In genomic region chr15:75723171-75723846, GRCh38 we compare ENCODE assay signal across 12 cellular contexts. TPM values are rescaled to one million over a fixed set of nuclear protein-coding genes. Genes with fewer than 3 reads are reported as not detected.
A peak's percentile ranks its signal among the peaks of the same experiment; 100 is the strongest.
DNase-seq lines count a peak whose midpoint lies in the region; ATAC-seq and TF ChIP-seq lines count a peak whose summit lies in the region.
"Had no signal": no experiment of that assay in that cellular context is flagged by ENCODE, and none has a peak within 500 bp of the region (broad histone marks: within the 10 kb centered on the region; RNA-seq: fewer than 3 reads in every experiment).

No MANE protein-coding gene starts in this region.

- H3K9me3 Mint-ChIP-seq in CD8-positive, alpha-beta T cell: no peaks in the 10 kb centered on the region

- H3K9me2 ChIP-seq in Karpas-422 (replicated peaks; ENCODE audit: insufficient read depth, low read length): no peaks in the 10 kb centered on the region

- no peaks in the 10 kb centered on the region for H3K27me3 ChIP-seq in right cardiac atrium (ENCODE audit: control insufficient read depth, insufficient read depth)
- H3K27me3 ChIP-seq in skeletal muscle satellite cell (ENCODE audit: control insufficient read depth, insufficient read depth, low read length): no peaks in the 10 kb centered on the region
- 0 out of 2 replicates have a peak, but pooled peaks cover 2% of the 10 kb centered on the region for H3K27me3 ChIP-seq in Karpas-422 (ENCODE audit: low read length)
- H3K27me3 ChIP-seq in CD8-positive, alpha-beta T cell (ENCODE audit: insufficient read depth, low read length): no peaks in the 10 kb centered on the region
- H3K27me3 ChIP-seq: ovary had no signal

- ATAC-seq in right cardiac atrium: peak; percentile 1 to 12
- ATAC-seq in CD8-positive, alpha-beta T cell: no peak

- H3K36me3 ChIP-seq in HEK293 (ENCODE audit: control insufficient read depth in 2 of 2, insufficient read depth in 1 of 2, low read length in 2 of 2) (no peaks in the 10 kb centered on the region), skeletal muscle satellite cell (ENCODE audit: insufficient read depth, low read length) (no peaks in the 10 kb centered on the region), Karpas-422 (ENCODE audit: insufficient read depth, low read length) (no peaks in the 10 kb centered on the region)
- H3K36me3 ChIP-seq in CD8-positive, alpha-beta T cell (ENCODE audit: insufficient read depth, low read length): no peaks in the 10 kb centered on the region
- H3K36me3 ChIP-seq: ovary had no signal

- no peak overlapping the region for H2AFZ ChIP-seq in Karpas-422 (ENCODE audit: low read length)

- H3K4me3 ChIP-seq in HEK293 (ENCODE audit: low read depth, low read length) (no peak overlapping the region), right cardiac atrium (ENCODE audit: low read length) (no peak overlapping the region), skeletal muscle satellite cell (ENCODE audit: low read length) (no peak overlapping the region), Karpas-422 (ENCODE audit: low read length) (no peak overlapping the region)
- H3K4me3 ChIP-seq in CD8-positive, alpha-beta T cell (ENCODE audit: low read depth, low read length): no peak overlapping the region
- H3K4me3 ChIP-seq: ovary had no signal

- no peak for TF ChIP-seq CTCF in HEK293 (tag by site-specific recombination; IDR thresholded peaks at IDR 0.05)
- no peak for TF ChIP-seq CTCF in RWPE1 (conservative IDR thresholded peaks at IDR 0.05; ENCODE audit: low read depth)
- no peak for TF ChIP-seq CTCF in CD8-positive, alpha-beta T cell (IDR thresholded peaks at IDR 0.05)

- H3K4me1 ChIP-seq in HEK293 (ENCODE audit: control insufficient read depth, insufficient read depth, low read length) (no peaks in the 10 kb centered on the region; the same call in 1 of the 2 replicates), right cardiac atrium (ENCODE audit: control insufficient read depth, insufficient read depth, low read length) (peaks cover 8% of the 10 kb centered on the region), skeletal muscle satellite cell (ENCODE audit: control insufficient read depth, insufficient read depth, low read length) (peaks cover 19% of the 10 kb centered on the region), Karpas-422 (ENCODE audit: low read length) (no peaks in the 10 kb centered on the region; the same call in 1 of the 2 replicates)
- no peaks in the 10 kb centered on the region for H3K4me1 ChIP-seq in CD8-positive, alpha-beta T cell (ENCODE audit: insufficient read depth, low read length)

- H3K79me2 ChIP-seq in Karpas-422 (ENCODE audit: low read length): no peaks in the 10 kb centered on the region

- no peak overlapping the region for H3K27ac Mint-ChIP-seq in CD8-positive, alpha-beta T cell
- H3K27ac Mint-ChIP-seq: activated CD8-positive, alpha-beta memory T cell treated with anti-CD3 and anti-CD28 coated beads, Interleukin-2, amount 10 ng/mL, durations not matched to agents 7 days and 5 days had no signal

- no peaks in the 10 kb centered on the region for H4K20me1 ChIP-seq in Karpas-422 (ENCODE audit: insufficient read depth, low read depth, low read length)

- CTCF ChIA-PET in HEK293 (lab: Yijun Ruan, JAX): interaction anchor here (0.6 to 1.5 kb wide), 8 partner anchors 9 to 720 kb away, joined by 3 to 8 read pairs (median 4); partner anchors contain the start of gene CSPG4
- CTCF ChIA-PET in RWPE1 (lab: Yijun Ruan, JAX): interaction anchor here (0.7 to 1.7 kb wide), 3 partner anchors 10 to 144 kb away, joined by 3 to 13 read pairs (median 5); partner anchors contain the start of gene PTPN9
- CTCF ChIA-PET in CD8-positive, alpha-beta T cell (lab: Charles Lee): interaction anchor here (3.7 kb wide), 1 partner anchor 78 kb away, joined by 31 read pairs; no protein-coding TSS in a partner anchor

- H3K4me2 ChIP-seq in skeletal muscle satellite cell (ENCODE audit: low read length) (peak overlapping the region; percentile 9), Karpas-422 (ENCODE audit: low read depth, low read length, poor library complexity, severe bottlenecking) (no peak overlapping the region)

- H3K9me3 ChIP-seq in HEK293 (ENCODE audit: control insufficient read depth, insufficient read depth, low read depth, low read length): no peaks in the 10 kb centered on the region
- no peaks in the 10 kb centered on the region for H3K9me3 ChIP-seq in right cardiac atrium (ENCODE audit: control insufficient read depth, low read length)
- no peaks in the 10 kb centered on the region for H3K9me3 ChIP-seq in skeletal muscle satellite cell (replicated peaks; ENCODE audit: low read length)
- H3K9me3 ChIP-seq in Karpas-422 (ENCODE audit: low read length): no peaks in the 10 kb centered on the region
- no peaks in the 10 kb centered on the region for H3K9me3 ChIP-seq in CD8-positive, alpha-beta T cell (ENCODE audit: low read length)
- H3K9me3 ChIP-seq: ovary had no signal

- H3K9ac ChIP-seq in skeletal muscle satellite cell (ENCODE audit: low read depth, low read length): no peak overlapping the region
- H3K9ac ChIP-seq in Karpas-422 (ENCODE audit: low read length): no peak overlapping the region

- H3K27ac ChIP-seq in HEK293 (ENCODE audit: extremely low read depth, low read depth, low read length) (no peak overlapping the region), RWPE1 (peak overlapping the region; percentile 85), right cardiac atrium (ENCODE audit: low read length) (peak overlapping the region; percentile 46), Karpas-422 (ENCODE audit: low read length) (no peak overlapping the region)
- no peak overlapping the region for H3K27ac ChIP-seq in CD8-positive, alpha-beta T cell (ENCODE audit: low read depth, low read length)
- H3K27ac ChIP-seq: ovary had no signal

- H3K4me3 Mint-ChIP-seq in CD8-positive, alpha-beta T cell: no peak overlapping the region
- H3K4me3 Mint-ChIP-seq: activated CD8-positive, alpha-beta memory T cell treated with anti-CD3 and anti-CD28 coated beads, Interleukin-2, amount 10 ng/mL, durations not matched to agents 7 days and 5 days had no signal

- WGBS in right cardiac atrium: 71% methylated on average over 8 of the region's 8 CpGs

- POLR2A ChIA-PET in HEK293 (lab: Yijun Ruan, JAX): interaction anchor here (0.6 to 1.8 kb wide), 10 partner anchors 9 to 355 kb away, joined by 3 to 9 read pairs (median 4); partner anchors contain the start of gene SIN3A
- POLR2A ChIA-PET in RWPE1 (lab: Yijun Ruan, JAX; ENCODE audit: low non-redundant PET): interaction anchor here (0.6 to 1.2 kb wide), 5 partner anchors 49 to 1069 kb away, joined by 3 to 11 read pairs (median 4); no protein-coding TSS in a partner anchor
- POLR2A ChIA-PET in CD8-positive, alpha-beta T cell (lab: Charles Lee): interaction anchor here (0.6 kb wide), 1 partner anchor 1764 kb away, joined by 4 read pairs; no protein-coding TSS in a partner anchor

- H3K36me3 Mint-ChIP-seq in CD8-positive, alpha-beta T cell: no peaks in the 10 kb centered on the region
- H3K36me3 Mint-ChIP-seq: activated CD8-positive, alpha-beta memory T cell treated with anti-CD3 and anti-CD28 coated beads, Interleukin-2, amount 10 ng/mL, durations not matched to agents 7 days and 5 days had no signal

- intact Hi-C loops in right cardiac atrium (cut with DNase I): no loop called here
- intact Hi-C loops in CD8-positive, alpha-beta T cell (cut with DNase I, micrococcal nuclease): no loop called here

- H3K27me3 Mint-ChIP-seq in CD8-positive, alpha-beta T cell (ENCODE audit: low read depth): peaks cover 16% of the 10 kb centered on the region

- DNase-seq in RWPE1 (ENCODE audit: low spot score) (peak; percentile 72), right cardiac atrium (peak in 2 of 3 donors; percentile 35 to 63), SK-N-DZ (ENCODE audit: low spot score) (no peak), Karpas-422 (no peak), middle frontal gyrus (ENCODE audit: extremely low spot score, low spot score) (no peak)
- no peak for DNase-seq in CD8-positive, alpha-beta T cell
- DNase-seq: GF-D8, SIG-M5 had no signal

- no peaks in the 10 kb centered on the region for H3K4me1 Mint-ChIP-seq in CD8-positive, alpha-beta T cell (ENCODE audit: low read depth)

TF ChIP-seq in HEK293, 187 proteins besides CTCF, POLR2A, EP300 and RAD21 (continues in another document):
- 0 out of 2 replicates have a peak, but pooled peaks have one; percentile 17 for TF ChIP-seq ZFHX2 (tag by site-specific recombination; conservative IDR thresholded peaks at IDR 0.05)
- TF ChIP-seq KLF17 (tag by site-specific recombination; IDR thresholded peaks at IDR 0.05): peak; percentile 63; the same call in 1 of the 2 replicates
- 0 out of 2 replicates have a peak, but pooled peaks have one; percentile 33 for TF ChIP-seq ZIC2 (tag by site-specific recombination; IDR thresholded peaks at IDR 0.05)
- 0 out of 2 replicates have a peak, but pooled peaks have one; percentile 22 for TF ChIP-seq SP2 (tag by site-specific recombination; IDR thresholded peaks at IDR 0.05)
- no peak for TF ChIP-seq GLI4 (tag by site-specific recombination; IDR thresholded peaks at IDR 0.05)
- TF ChIP-seq GLIS1 (tag by site-specific recombination; IDR thresholded peaks at IDR 0.05): peak; percentile 94
- peak; percentile 71 for TF ChIP-seq GLIS2 (tag by site-specific recombination; IDR thresholded peaks at IDR 0.05)
- peak; percentile 73 for TF ChIP-seq KLF1 (tag by site-specific recombination; IDR thresholded peaks at IDR 0.05)
- TF ChIP-seq ZNF121 (tag by site-specific recombination; IDR thresholded peaks at IDR 0.05): no peak

RNA-seq across cellular contexts. Expression of gene CSPG4, which starts 10.7 kb away (rescaled TPM):
- 10 to 100 TPM; 10.1 to 48.9 (median 16.2) TPM for total RNA-seq in right cardiac atrium
- 11.5 TPM for polyA plus RNA-seq in right cardiac atrium
- total RNA-seq in skeletal muscle satellite cell (2012; rRNA removed): 7.6 and 13.1 TPM in 2 replicates
- 2.3 and 2.6 TPM in 2 replicates for polyA plus RNA-seq in SK-N-DZ (2014; cell fraction: cytosol; rRNA removed)
- polyA plus RNA-seq in SK-N-DZ (2014; cell fraction: nucleus; rRNA removed): 1.7 and 2.3 TPM in 2 replicates
- 0.11 TPM in 1 of 2 replicates, not detected in the other for total RNA-seq in Karpas-422 (2014; rRNA removed; shearing (Covaris generic); ENCODE audit: low replicate concordance)
- total RNA-seq in CD8-positive, alpha-beta T cell: not detected

Comparison
In these comparisons a context has a peak if more than half of its experiments do, and no peak if none do; other contexts are left out.
1. H3K27ac ChIP-seq: peak in RWPE1 (single experiment) and right cardiac atrium (single experiment); none in HEK293 (single experiment), Karpas-422 (single experiment) and CD8-positive, alpha-beta T cell (single experiment).
2. DNase-seq: peak in RWPE1 (single experiment) and right cardiac atrium (2 of 3); none in SK-N-DZ (single experiment), Karpas-422 (single experiment), CD8-positive, alpha-beta T cell (0 of 7) and middle frontal gyrus (single experiment).
3. RNA of gene CSPG4, which starts 10.7 kb away (total RNA-seq): 10.1 to 48.9 TPM in right cardiac atrium; 0.11 TPM in Karpas-422 and not detected in CD8-positive, alpha-beta T cell; every median in the first group is over 10 times any median in the second.